35 cellular contexts compared by ENCODE assay signal in genomic region chr7:123096434-123096833, GRCh38.
A peak's percentile ranks its signal among the peaks of the same experiment; 100 is the strongest.
DNase-seq lines count a peak whose midpoint lies in the region; ATAC-seq, FAIRE-seq and TF ChIP-seq lines count a peak whose summit lies in the region.
"Had no signal": no experiment of that assay in that cellular context is flagged by ENCODE, and none has a peak within 500 bp of the region (broad histone marks: within the 10 kb centered on the region; RNA-seq: fewer than 3 reads in every experiment).

No MANE protein-coding gene starts in this region.

- ATAC-seq in GM21786 (IDR thresholded peaks at IDR 0.05; ENCODE audit: unreplicated experiment) (peak; percentile 58), HG02678 (IDR thresholded peaks at IDR 0.05; ENCODE audit: unreplicated experiment) (no peak)
- ATAC-seq: GM23338; heart left ventricle; naive thymus-derived CD8-positive, alpha-beta T cell; Right ventricle myocardium inferior had no signal

- no peak for TF ChIP-seq CTCF in bronchial epithelial cell (IDR thresholded peaks at IDR 0.05; ENCODE audit: insufficient read depth, low read length, severe bottlenecking)
- no peak for TF ChIP-seq CTCF in brain microvascular endothelial cell (IDR thresholded peaks at IDR 0.05; ENCODE audit: low read depth, low read length, missing control alignments)

- H3K36me3 ChIP-seq in bronchial epithelial cell (ENCODE audit: control insufficient read depth, insufficient read depth, low read length) (no peaks in the 10 kb centered on the region), brain microvascular endothelial cell (replicated peaks) (no peaks in the 10 kb centered on the region)
- H3K36me3 ChIP-seq: BLaER1, cardiac muscle cell, heart left ventricle, left ventricle myocardium inferior, sigmoid colon, thyroid gland, uterus had no signal

- no peak for FAIRE-seq in bronchial epithelial cell (lab: Jason Lieb, UNC)
- FAIRE-seq: GM12891, keratinocyte had no signal

- peak; percentile 28 for DNase-seq in NCI-H1694 (lab: John Stamatoyannopoulos, UW)
- peak; percentile 65 for DNase-seq in bronchial epithelial cell (ENCODE audit: low read depth)
- peak; percentile 2 for DNase-seq in skeletal muscle cell (ENCODE audit: low read depth)
- DNase-seq in brain microvascular endothelial cell = no peak
- no peak for DNase-seq in activated CD8-positive, alpha-beta memory T cell treated with anti-CD3 and anti-CD28 coated beads, Interleukin-2, amount 50 U/mL, for 48 hours
- DNase-seq: activated B cell treated with CpG ODN at 0.5 μM for 24 hours; activated CD4-positive, alpha-beta T cell treated with anti-CD3 and anti-CD28 coated beads, Interleukin-2, amount 10 ng/mL, durations not matched to agents 7 days and 5 days; activated effector memory CD4-positive, alpha-beta T cell treated with anti-CD3 and anti-CD28 coated beads, Interleukin-2, amount 50 U/mL, for 16 hours; activated T-cell treated with anti-CD3 and anti-CD28 coated beads, Interleukin-2, amount 50 U/mL, for 24 hours; anterior cingulate cortex; cortex of kidney; effector memory CD4-positive, alpha-beta T cell; erythroblast; heart left ventricle; left ventricle myocardium inferior; midbrain; naive thymus-derived CD8-positive, alpha-beta T cell; NCI-H1436 treated with DMSO at 0.1 percent for 48 hours; NCI-H2107; PC-9; sigmoid colon; SK-N-SH; stimulated activated CD4-positive, alpha-beta T cell treated with anti-CD3 and anti-CD28 coated beads, Interleukin-4, amount 100 ng/mL, for 24 hours; thyroid gland; uterus had no signal

- in situ Hi-C loops in brain microvascular endothelial cell (cut with HindIII; ENCODE audit: low pct_ligation_motif_present, low sequenced_read_pairs) = no loop called here

- H3K4me3 ChIP-seq in bronchial epithelial cell (ENCODE audit: low read depth, low read length) = no peak overlapping the region
- H3K4me3 ChIP-seq in skeletal muscle cell (ENCODE audit: low read depth, low read length) = no peak overlapping the region
- no peak overlapping the region for H3K4me3 ChIP-seq in brain microvascular endothelial cell (ENCODE audit: low read depth, low read length)
- H3K4me3 ChIP-seq: BLaER1, cardiac muscle cell, GM23338, heart left ventricle, left ventricle myocardium inferior, PC-9, sigmoid colon, thyroid gland, uterus had no signal

- H3K27me3 ChIP-seq in bronchial epithelial cell (ENCODE audit: control insufficient read depth, insufficient read depth, low read length) = no peaks in the 10 kb centered on the region
- no peaks in the 10 kb centered on the region for H3K27me3 ChIP-seq in brain microvascular endothelial cell (replicated peaks)
- H3K27me3 ChIP-seq: BLaER1, cardiac muscle cell, heart left ventricle, sigmoid colon, thyroid gland, uterus had no signal

- H3K27ac ChIP-seq in brain microvascular endothelial cell = no peak overlapping the region
- H3K27ac ChIP-seq: BLaER1, cardiac muscle cell, heart left ventricle, HL-60, KMS-11, left ventricle myocardium inferior, PC-9, sigmoid colon, thyroid gland, uterus had no signal

Comparison
In these comparisons a context has a peak if more than half of its experiments do, and no peak if none do; other contexts are left out.
1. DNase-seq: peak in NCI-H1694 (single experiment), bronchial epithelial cell (single experiment) and skeletal muscle cell (single experiment); none in brain microvascular endothelial cell (single experiment) and activated CD8-positive, alpha-beta memory T cell treated with anti-CD3 and anti-CD28 coated beads, Interleukin-2, amount 50 U/mL, for 48 hours (single experiment).